Comparison of ENCODE assay signal across 7 cellular contexts in the genomic region with DNA sequence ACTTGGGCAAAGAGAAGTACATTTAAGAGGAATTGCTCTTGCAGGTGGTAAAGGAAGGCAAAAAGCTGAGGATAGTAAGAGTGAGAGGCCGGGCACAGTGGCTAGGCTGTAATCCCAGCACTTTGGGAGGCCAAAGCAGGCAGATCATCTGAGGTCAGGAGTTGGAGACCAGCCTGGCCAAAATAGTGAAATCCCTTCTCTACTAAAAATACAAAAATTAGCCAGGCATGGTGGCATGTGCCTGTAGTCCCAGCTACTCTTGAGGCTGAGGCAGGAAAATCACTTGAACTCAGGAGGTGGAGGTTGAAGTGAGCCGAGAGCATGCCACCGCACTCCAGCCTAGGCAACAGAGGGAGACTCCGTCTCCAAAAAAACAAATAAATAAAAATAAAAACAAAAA. TPM values are rescaled to one million over a fixed set of nuclear protein-coding genes. Genes with fewer than 3 reads are reported as not detected.
"Had no signal": no experiment of that assay in that cellular context is flagged by ENCODE, and none has a peak within 500 bp of the region (broad histone marks: within the 10 kb centered on the region; RNA-seq: fewer than 3 reads in every experiment).

No MANE protein-coding gene starts in this region.

RNA-seq across cellular contexts. Expression of gene FOXN1, which starts 16.1 kb away (rescaled TPM):
- total RNA-seq: GM23248, GM23338, H1, H4, H7, H9, HFFc6 had no signal

RNA-seq across cellular contexts. Expression of gene SLC13A2, which starts 48.8 kb away (rescaled TPM):
- total RNA-seq: GM23248, GM23338, H1, H4, H7, H9 had no signal
